12 cellular contexts compared by ENCODE assay signal in the genomic region with DNA sequence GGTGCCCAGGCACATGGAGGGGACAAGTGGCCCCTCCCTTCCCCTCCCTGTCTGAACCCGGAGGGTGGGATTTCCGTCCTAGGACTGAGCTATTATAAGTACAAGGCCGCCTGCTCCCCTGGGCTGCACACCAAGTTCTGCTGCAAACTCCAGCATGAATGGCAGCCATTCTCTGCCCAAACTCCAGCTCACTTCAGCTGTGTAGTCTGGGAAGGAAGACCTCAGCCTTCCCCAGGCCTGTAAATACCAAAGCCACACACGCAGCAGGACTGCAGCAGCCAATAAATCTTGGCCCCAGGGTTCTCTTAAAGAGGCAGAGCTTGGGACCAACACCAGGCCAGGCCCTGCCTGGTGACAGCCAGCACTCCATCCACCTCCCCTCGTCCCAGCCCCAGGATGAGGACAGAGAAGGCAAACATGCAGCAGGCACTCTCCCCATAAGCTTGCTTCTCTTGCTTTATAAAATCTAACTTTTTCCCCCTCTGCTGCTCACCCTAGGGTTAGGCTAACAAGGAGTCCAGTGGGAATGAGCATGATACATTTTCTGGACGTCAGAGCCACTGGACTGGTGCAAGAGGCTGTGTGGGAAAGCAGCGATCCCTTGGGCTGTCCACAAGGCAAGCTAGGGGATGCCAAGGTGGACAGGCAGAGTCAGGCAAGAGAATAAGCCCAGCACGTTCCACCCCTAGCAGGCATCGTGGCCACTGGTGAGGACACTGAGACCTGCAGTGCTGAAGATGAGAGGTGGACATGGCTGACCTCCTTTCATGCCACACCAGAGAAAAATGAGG.
DNase-seq lines count a peak whose midpoint lies in the region; ATAC-seq, FAIRE-seq and TF ChIP-seq lines count a peak whose summit lies in the region.
"Had no signal": no experiment of that assay in that cellular context is flagged by ENCODE, and none has a peak within 500 bp of the region (broad histone marks: within the 10 kb centered on the region; RNA-seq: fewer than 3 reads in every experiment).

No MANE protein-coding gene starts in this region.

- H3K9ac ChIP-seq in HepG2 (ENCODE audit: insufficient read depth, low read depth, low read length) = no peak overlapping the region

- FAIRE-seq in HepG2 (lab: Jason Lieb, UNC) = no peak

- no peak for TF ChIP-seq RAD21 in HepG2 (CRISPR knock-in tag; IDR thresholded peaks at IDR 0.05)

- no peak for TF ChIP-seq POLR2A in transverse colon (IDR thresholded peaks at IDR 0.05)
- TF ChIP-seq POLR2A in HepG2 (IDR thresholded peaks at IDR 0.05; ENCODE audit: insufficient read depth in 1 of 2, low read depth in 2 of 2, low read length in 2 of 2) = no peak

- DNase-seq in RWPE1 (ENCODE audit: low spot score) (no peak), fibroblast of peridontal ligament (ENCODE audit: extremely low read depth) (peak; percentile 74), mucosa of gallbladder (ENCODE audit: low spot score) (peak; percentile 48), transverse colon (peak; percentile 23), NCI-H2227 treated with DMSO at 0.1 percent for 48 hours (lab: John Stamatoyannopoulos, UW) (no peak), NCI-H2081 (lab: John Stamatoyannopoulos, UW) (no peak), GM13977 (ENCODE audit: low spot score) (no peak), HepG2 (ENCODE audit: low spot score) (no peak)
- DNase-seq: activated CD4-positive, alpha-beta T cell treated with anti-CD3 and anti-CD28 coated beads, Interleukin-2, amount 50 U/mL, for 48 hours; naive thymus-derived CD4-positive, alpha-beta T cell; NK-92 treated with Interleukin-12 subunit alpha and Interleukin-12 subunit beta, amount 100 ng/mL, for 24 hours; stimulated activated CD8-positive, alpha-beta memory T cell treated with anti-CD3 and anti-CD28 coated beads, Interleukin-4, amount 100 ng/mL, for 48 hours had no signal

- 61% methylated on average over 9 of the region's 9 CpGs; no CpG with 5 or more reads in 1 of the 2 donors for WGBS in transverse colon (ENCODE audit: low coverage in 1 of 2), 2 donors
- WGBS in HepG2 (ENCODE audit: low lambda C conversion rate) = 22% methylated on average over 8 of the region's 9 CpGs

- peaks cover 7 to 24% (median 16%) of the 10 kb centered on the region in 4 donors for H3K4me1 ChIP-seq in transverse colon
- H3K4me1 ChIP-seq in HepG2 (ENCODE audit: insufficient read depth, low read length) = peaks cover 36% of the 10 kb centered on the region

- no peaks in the 10 kb centered on the region for H3K36me3 ChIP-seq in transverse colon
- H3K36me3 ChIP-seq in HepG2 (replicated peaks in 1 of 2; ENCODE audit: control insufficient read depth in 1 of 2, insufficient read depth in 2 of 2, low read length in 2 of 2) = no peaks in the 10 kb centered on the region

- H3K4me3 ChIP-seq in transverse colon (no peak overlapping the region), HepG2 (replicated peaks in 1 of 3; ENCODE audit: insufficient read depth in 1 of 3, low read depth in 2 of 3, low read length in 3 of 3) (no peak overlapping the region)

- BruUV-seq in HepG2 (replicated peaks; lab: Mats Ljungman, UMichigan) = no TSS peak

- no peak overlapping the region for H2AFZ ChIP-seq in HepG2 (ENCODE audit: low read length)

- peak overlapping the region; percentile 25; the same call in 1 of the 2 replicates for H3K27ac ChIP-seq in RWPE1
- H3K27ac ChIP-seq in transverse colon = peak overlapping the region; percentile 64 to 77 (median 73)
- H3K27ac ChIP-seq in HepG2 (ENCODE audit: extremely low read length, insufficient read depth, low read length) = no peak overlapping the region

- H3K27me3 ChIP-seq in transverse colon (no peaks in the 10 kb centered on the region), HepG2 (ENCODE audit: control insufficient read depth in 1 of 2, insufficient read depth in 2 of 2, low read length in 2 of 2) (no peaks in the 10 kb centered on the region; a peak in 2 of 5 replicates)

- no peaks in the 10 kb centered on the region for H3K79me2 ChIP-seq in HepG2 (ENCODE audit: insufficient read depth, low read length)

- no peak for ATAC-seq in HepG2

- in situ Hi-C loops in transverse colon (cut with MboI; ENCODE audit: low pct_ligation_motif_present in 1 of 4, low pct_unique_long_range_greater_than_20kb in 1 of 4, low sequenced_read_pairs in 3 of 4) (no loop called here), GM13977 (cut with MboI; ENCODE audit: low pct_unique_long_range_greater_than_20kb, low sequenced_read_pairs, unreplicated experiment) (no loop called here), HepG2 (cut with HindIII; ENCODE audit: extremely low pct_ligation_motif_present, low pct_unique_long_range_greater_than_20kb) (no loop called here)

- no peak overlapping the region for H3K4me2 ChIP-seq in HepG2 (ENCODE audit: low read depth, low read length)

- POLR2A ChIA-PET in RWPE1 (lab: Yijun Ruan, JAX; ENCODE audit: low non-redundant PET) = no interaction called here
- POLR2A ChIA-PET in HepG2 (lab: Yijun Ruan, JAX) = no interaction called here

- no peaks in the 10 kb centered on the region for H3K9me3 ChIP-seq in transverse colon
- H3K9me3 ChIP-seq in HepG2 (ENCODE audit: low read length) = no peaks in the 10 kb centered on the region

- intact Hi-C loops in transverse colon (cut with DNase I; ENCODE audit: low total_unique reads) (loop anchor here (10.0 kb wide), 1 partner anchor 287 kb away; a partner anchor contains a TSS), HepG2 (cut with micrococcal nuclease; ENCODE audit: unreplicated experiment) (loop anchor here (5.0 to 10.0 kb wide), 3 partner anchors 123 to 730 kb away; no protein-coding TSS in a partner anchor)

- peak; percentile 34 for TF ChIP-seq EP300 in transverse colon (IDR thresholded peaks at IDR 0.05; ENCODE audit: low read depth)
- TF ChIP-seq EP300 in HepG2 (IDR thresholded peaks at IDR 0.05; ENCODE audit: low read depth in 2 of 2, low read length in 2 of 2) = no peak
- no peak for TF ChIP-seq EP300 in HepG2 (CRISPR knock-in tag; IDR thresholded peaks at IDR 0.05; ENCODE audit: borderline replicate concordance)

- CTCF ChIA-PET in RWPE1 (lab: Yijun Ruan, JAX) (interaction anchor here (0.6 to 0.9 kb wide), 2 partner anchors 418 to 1172 kb away, joined by 3 read pairs; no protein-coding TSS in a partner anchor), HepG2 (lab: Yijun Ruan, JAX; ENCODE audit: low intra/inter-chr PET ratio, low total read pairs) (no interaction called here)

- TF ChIP-seq CTCF in RWPE1 (conservative IDR thresholded peaks at IDR 0.05; ENCODE audit: low read depth) (no peak), transverse colon (IDR thresholded peaks at IDR 0.05) (no peak), GM13977 (IDR thresholded peaks at IDR 0.05; ENCODE audit: extremely low read depth, insufficient read depth, missing control alignments) (no peak), HepG2 (CRISPR knock-in tag; IDR thresholded peaks at IDR 0.05) (no peak)

- H4K20me1 ChIP-seq in HepG2 (ENCODE audit: insufficient read depth, low read length) = no peaks in the 10 kb centered on the region

TF ChIP-seq in HepG2, 621 proteins besides CTCF, POLR2A, EP300 and RAD21:
- TF ChIP-seq PHF5A (CRISPR knock-in tag; IDR thresholded peaks at IDR 0.05; ENCODE audit: low read depth, unreplicated experiment) = no peak
- TF ChIP-seq ZNF562 (CRISPR knock-in tag; IDR thresholded peaks at IDR 0.05; ENCODE audit: borderline replicate concordance) = no peak
- TF ChIP-seq MED8 (CRISPR knock-in tag; IDR thresholded peaks at IDR 0.05; ENCODE audit: insufficient replicate concordance) = no peak
- TF ChIP-seq ZSCAN21 (CRISPR knock-in tag; IDR thresholded peaks at IDR 0.05; ENCODE audit: borderline replicate concordance) = no peak
- TF ChIP-seq PAX8 (CRISPR knock-in tag; IDR thresholded peaks at IDR 0.05; ENCODE audit: borderline replicate concordance) = no peak
- no peak for TF ChIP-seq ZFAT (CRISPR knock-in tag; conservative IDR thresholded peaks at IDR 0.05)
- TF ChIP-seq SYNCRIP (IDR thresholded peaks at IDR 0.05; ENCODE audit: insufficient read depth, low read depth, low read length) = no peak
- TF ChIP-seq, protein P1, sequence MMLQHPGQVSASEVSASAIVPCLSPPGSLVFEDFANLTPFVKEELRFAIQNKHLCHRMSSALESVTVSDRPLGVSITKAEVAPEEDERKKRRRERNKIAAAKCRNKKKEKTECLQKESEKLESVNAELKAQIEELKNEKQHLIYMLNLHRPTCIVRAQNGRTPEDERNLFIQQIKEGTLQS (CRISPR knock-in tag; IDR thresholded peaks at IDR 0.05) = no peak
- TF ChIP-seq ZNF746 (CRISPR knock-in tag; IDR thresholded peaks at IDR 0.05) = no peak
- no peak for TF ChIP-seq PAF1 (CRISPR knock-in tag; IDR thresholded peaks at IDR 0.05)
- TF ChIP-seq SNAPC2 (CRISPR knock-in tag; IDR thresholded peaks at IDR 0.05) = no peak
- TF ChIP-seq ZNF790 (CRISPR knock-in tag; IDR thresholded peaks at IDR 0.05; ENCODE audit: borderline replicate concordance) = no peak

Comparison
In these comparisons a context has a peak if more than half of its experiments do, and no peak if none do; other contexts are left out.
1. DNase-seq: peak in fibroblast of peridontal ligament (single experiment), mucosa of gallbladder (single experiment) and transverse colon (single experiment); none in RWPE1 (single experiment), NCI-H2227 treated with DMSO at 0.1 percent for 48 hours (single experiment), NCI-H2081 (0 of 2), GM13977 (single experiment) and HepG2 (single experiment).